In the genomic region with DNA sequence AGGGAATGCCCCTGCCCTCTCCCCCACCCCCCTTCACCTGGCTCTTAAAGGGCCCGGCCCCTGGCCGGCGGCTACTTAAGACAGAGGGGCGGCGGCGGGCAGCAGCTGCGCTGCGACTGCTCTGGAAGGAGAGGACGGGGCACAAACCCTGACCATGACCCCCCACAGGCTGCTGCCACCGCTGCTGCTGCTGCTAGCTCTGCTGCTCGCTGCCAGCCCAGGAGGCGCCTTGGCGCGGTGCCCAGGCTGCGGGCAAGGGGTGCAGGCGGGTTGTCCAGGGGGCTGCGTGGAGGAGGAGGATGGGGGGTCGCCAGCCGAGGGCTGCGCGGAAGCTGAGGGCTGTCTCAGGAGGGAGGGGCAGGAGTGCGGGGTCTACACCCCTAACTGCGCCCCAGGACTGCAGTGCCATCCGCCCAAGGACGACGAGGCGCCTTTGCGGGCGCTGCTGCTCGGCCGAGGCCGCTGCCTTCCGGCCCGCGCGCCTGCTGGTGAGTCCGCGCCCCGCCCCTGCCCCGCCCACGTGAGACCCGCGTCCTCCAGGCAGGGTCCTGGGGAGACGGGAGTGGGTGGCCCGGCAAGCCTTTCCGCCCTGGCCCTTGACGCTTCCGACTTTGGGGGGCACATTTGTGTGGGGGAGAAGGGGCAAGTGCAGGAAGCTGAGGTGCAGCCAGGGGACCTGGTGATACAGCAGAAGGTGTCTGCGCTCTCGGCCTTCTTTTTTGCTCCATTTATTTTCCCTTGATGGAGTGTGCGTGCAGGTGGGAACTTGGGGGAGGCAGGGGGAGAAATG, we compare ENCODE assay signal across 8 cellular contexts. TPM values are rescaled to one million over a fixed set of nuclear protein-coding genes. Genes with fewer than 3 reads are reported as not detected.
A peak's percentile ranks its signal among the peaks of the same experiment; 100 is the strongest.
DNase-seq lines count a peak whose midpoint lies in the region; ATAC-seq and TF ChIP-seq lines count a peak whose summit lies in the region.

A gene with protein sequence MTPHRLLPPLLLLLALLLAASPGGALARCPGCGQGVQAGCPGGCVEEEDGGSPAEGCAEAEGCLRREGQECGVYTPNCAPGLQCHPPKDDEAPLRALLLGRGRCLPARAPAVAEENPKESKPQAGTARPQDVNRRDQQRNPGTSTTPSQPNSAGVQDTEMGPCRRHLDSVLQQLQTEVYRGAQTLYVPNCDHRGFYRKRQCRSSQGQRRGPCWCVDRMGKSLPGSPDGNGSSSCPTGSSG (plus strand): TSS at position 104 of the 790 bp plus-strand sequence. CDS start 51 bp downstream, at position 155.

- H3K9me3 ChIP-seq in SU-DHL-6 (ENCODE audit: insufficient read depth, low read length) (no peaks in the 10 kb centered on the region), adrenal gland (replicated peaks in 1 of 3) (no peaks in the 10 kb centered on the region)

- TF ChIP-seq CTCF in SU-DHL-6 (IDR thresholded peaks at IDR 0.05; ENCODE audit: insufficient read depth, low read length, poor library complexity, severe bottlenecking) (no peak), adrenal gland (IDR thresholded peaks at IDR 0.05) (peak in 3 of 6 experiments; percentile 21 to 38 (median 24))

- peaks cover 0 to 33% of the 10 kb centered on the region in 2 donors for H3K4me1 ChIP-seq in adrenal gland (replicated peaks in 1 of 2)
- H3K4me1 ChIP-seq in rectal smooth muscle tissue (ENCODE audit: control insufficient read depth, insufficient read depth, low read length): peaks cover 6% of the 10 kb centered on the region

- no peak for TF ChIP-seq POLR2A in adrenal gland (IDR thresholded peaks at IDR 0.05)

- H3K36me3 ChIP-seq in SU-DHL-6 (ENCODE audit: low read length) (no peaks in the 10 kb centered on the region), adrenal gland (replicated peaks in 1 of 2) (no peaks in the 10 kb centered on the region), rectal smooth muscle tissue (ENCODE audit: control insufficient read depth, insufficient read depth, low read length) (no peaks in the 10 kb centered on the region)

- no peaks in the 10 kb centered on the region for H3K9me2 ChIP-seq in SU-DHL-6 (replicated peaks; ENCODE audit: insufficient read depth, low read length)

- H3K27me3 ChIP-seq in SU-DHL-6 (ENCODE audit: low read length) (no peaks in the 10 kb centered on the region), adrenal gland (no peaks in the 10 kb centered on the region), rectal smooth muscle tissue (ENCODE audit: control insufficient read depth, insufficient read depth, low read length) (no peaks in the 10 kb centered on the region)

- DNase-seq in DMS79 treated with DMSO at 0.1 percent for 48 hours (lab: John Stamatoyannopoulos, UW): peak; percentile 23
- DNase-seq in HS-5 (ENCODE audit: low read depth): peak; percentile 29
- DNase-seq in adrenal gland: peak; percentile 44 to 59 (median 54)
- DNase-seq in left ventricle myocardium superior: peak; percentile 86
- no peak for DNase-seq in epidermal melanocyte (ENCODE audit: insufficient read length, low spot score)
- no peak for DNase-seq in SKM-1 treated with dmso at 0.1 percent for 144 hours (lab: John Stamatoyannopoulos, UW; ENCODE audit: unreplicated experiment)

- intact Hi-C loops in adrenal gland (cut with DNase I) (loop anchor here (2.0 kb wide), 1 partner anchor 31 kb away; no protein-coding TSS in a partner anchor), left ventricle myocardium superior (cut with micrococcal nuclease) (no loop called here)

- H3K9ac ChIP-seq in SU-DHL-6 (ENCODE audit: low read length) (peak within 1 kb of the TSS; percentile 58), rectal smooth muscle tissue (ENCODE audit: low read length) (peak within 1 kb of the TSS; percentile 22)

- H3K79me2 ChIP-seq in SU-DHL-6 (ENCODE audit: insufficient read depth, low read length): no peaks in the 10 kb centered on the region

- H3K4me3 ChIP-seq in SU-DHL-6 (ENCODE audit: insufficient read depth, low read length, poor library complexity, severe bottlenecking) (peak within 1 kb of the TSS; percentile 45), adrenal gland (peak within 1 kb of the TSS in 2 of 4 donors; percentile 41 to 64), rectal smooth muscle tissue (ENCODE audit: low read length) (peak within 1 kb of the TSS; percentile 77)

- peak within 1 kb of the TSS; percentile 61 for H3K27ac ChIP-seq in SU-DHL-6 (ENCODE audit: low read depth, low read length)
- peak within 1 kb of the TSS in 4 of 5 donors; percentile 33 to 93 (median 66) for H3K27ac ChIP-seq in adrenal gland
- H3K27ac ChIP-seq in rectal smooth muscle tissue (ENCODE audit: low read depth, low read length): peak within 1 kb of the TSS; percentile 76

- H3K4me2 ChIP-seq in SU-DHL-6 (ENCODE audit: low read depth, low read length, poor library complexity, severe bottlenecking): peak within 1 kb of the TSS; percentile 69

- H3F3A ChIP-seq in SU-DHL-6 (ENCODE audit: insufficient read depth): peaks cover 11% of the 10 kb centered on the region

- H4K20me1 ChIP-seq in SU-DHL-6 (ENCODE audit: low read depth, low read length): no peaks in the 10 kb centered on the region

- 3 to 16% (median 6%) methylated on average over 6 to 51 of the region's 51 CpGs for WGBS in adrenal gland, 4 donors

- H2AFZ ChIP-seq in SU-DHL-6 (ENCODE audit: low read depth, low read length, severe bottlenecking): peak within 1 kb of the TSS; percentile 84

- peak; percentile 73 for ATAC-seq in left ventricle myocardium superior

RNA-seq across cellular contexts. Expression of the gene that starts here (rescaled TPM):
- total RNA-seq in adrenal gland: 100 to 1,000 TPM in 6 of 8 donors, 10 to 100 TPM in 2; 39.5 to 559 (median 212) TPM
- polyA plus RNA-seq in adrenal gland: 100 to 1,000 TPM in 2 of 3 donors, 10 to 100 TPM in 1; 26.4 to 478 (median 337) TPM
- 45.5 TPM for total RNA-seq in left ventricle myocardium superior

Comparison
In these comparisons a context has a peak if more than half of its experiments do, and no peak if none do; other contexts are left out.
1. DNase-seq: peak in DMS79 treated with DMSO at 0.1 percent for 48 hours (single experiment), HS-5 (single experiment), adrenal gland (7 of 7) and left ventricle myocardium superior (single experiment); none in epidermal melanocyte (single experiment) and SKM-1 treated with dmso at 0.1 percent for 144 hours (single experiment).
2. Peak in every context shown above with its lines, with median percentiles within 50 percentile points of each other: H3K27ac ChIP-seq.